In genomic region chr9:86580688-86581087, GRCh38 we compare ENCODE assay signal across 28 cellular contexts.
DNase-seq lines count a peak whose midpoint lies in the region; ATAC-seq and TF ChIP-seq lines count a peak whose summit lies in the region.
"Had no signal": no experiment of that assay in that cellular context is flagged by ENCODE, and none has a peak within 500 bp of the region (broad histone marks: within the 10 kb centered on the region; RNA-seq: fewer than 3 reads in every experiment).

No MANE protein-coding gene starts in this region.

- no peaks in the 10 kb centered on the region for H3K79me2 ChIP-seq in MM.1S (ENCODE audit: low read length)

- TF ChIP-seq CTCF in gastroesophageal sphincter (IDR thresholded peaks at IDR 0.05) (no peak), MM.1S (IDR thresholded peaks at IDR 0.05; ENCODE audit: low read length) (no peak)

- intact Hi-C loops in left ventricle myocardium superior (cut with micrococcal nuclease) (no loop called here), right cardiac atrium (cut with DNase I) (no loop called here)

- WGBS in right cardiac atrium, result 77% methylated on average over 6 of the region's 6 CpGs
- WGBS in gastroesophageal sphincter (ENCODE audit: low coverage in 1 of 2), 2 donors, result 80 to 85% methylated on average over 2 to 6 of the region's 6 CpGs

- H3F3A ChIP-seq in MM.1S (ENCODE audit: insufficient read depth, low read length), result no peaks in the 10 kb centered on the region

- no peaks in the 10 kb centered on the region for H4K20me1 ChIP-seq in MM.1S (ENCODE audit: insufficient read depth, low read length)

- DNase-seq in left ventricle myocardium superior (no peak), right cardiac atrium (no peak), NK-92 (lab: John Stamatoyannopoulos, UW; ENCODE audit: unreplicated experiment) (no peak), MM.1S (no peak), inferior parietal cortex (ENCODE audit: extremely low spot score) (no peak), COR-L47 (lab: John Stamatoyannopoulos, UW) (no peak)
- DNase-seq: activated CD4-positive, alpha-beta T cell treated with anti-CD3 and anti-CD28 coated beads for 4 hours; activated effector memory CD4-positive, alpha-beta T cell treated with Interleukin-2 at 50 U/mL for 16 hours; aorta; CD8-positive, alpha-beta T cell; DMS 273 treated with DMSO at 0.1 percent for 48 hours; natural killer cell; NCI-H1048; NCI-H1694; NCI-H2171; NCI-H510A; occipital lobe; psoas muscle; RPMI8226; substantia nigra; T1000; WERI-Rb-1 had no signal

- H3K36me3 ChIP-seq in gastroesophageal sphincter, result no peaks in the 10 kb centered on the region
- H3K36me3 ChIP-seq in rectal smooth muscle tissue (ENCODE audit: control insufficient read depth, insufficient read depth, low read length), result no peaks in the 10 kb centered on the region
- no peaks in the 10 kb centered on the region for H3K36me3 ChIP-seq in MM.1S (replicated peaks; ENCODE audit: insufficient read depth, low read length)
- H3K36me3 ChIP-seq: upper lobe of left lung, WERI-Rb-1 had no signal

- TF ChIP-seq EP300 in gastroesophageal sphincter (IDR thresholded peaks at IDR 0.05), result no peak

- H3K4me3 ChIP-seq in right cardiac atrium (ENCODE audit: low read length), result no peak overlapping the region
- no peak overlapping the region for H3K4me3 ChIP-seq in gastroesophageal sphincter
- no peak overlapping the region for H3K4me3 ChIP-seq in rectal smooth muscle tissue (ENCODE audit: low read length)
- no peak overlapping the region for H3K4me3 ChIP-seq in MM.1S (ENCODE audit: low read length)
- H3K4me3 ChIP-seq: A549, coronary artery, psoas muscle, upper lobe of left lung had no signal

- ATAC-seq in left ventricle myocardium superior (peak; percentile 13), right cardiac atrium (no peak), gastroesophageal sphincter (peak; percentile 34)
- ATAC-seq: A549; CD8-positive, alpha-beta T cell; natural killer cell; stimulated activated memory B cell treated with anti-CD40 and anti-IgM and Interleukin-4, amounts not matched to agents 10 μg/mL and 1 μg/mL and 100 μg/mL, for 72 hours had no signal

- H3K4me2 ChIP-seq in MM.1S (ENCODE audit: low read depth, low read length), result no peak overlapping the region
- H3K4me2 ChIP-seq: A549 had no signal

- H3K27me3 ChIP-seq in right cardiac atrium (ENCODE audit: control insufficient read depth, insufficient read depth) (no peaks in the 10 kb centered on the region), gastroesophageal sphincter (no peaks in the 10 kb centered on the region), rectal smooth muscle tissue (ENCODE audit: control insufficient read depth, insufficient read depth, low read length) (no peaks in the 10 kb centered on the region), MM.1S (replicated peaks; ENCODE audit: insufficient read depth, low read length) (no peaks in the 10 kb centered on the region)
- H3K27me3 ChIP-seq: upper lobe of left lung had no signal

- H3K4me1 ChIP-seq in right cardiac atrium (ENCODE audit: control insufficient read depth, insufficient read depth, low read length) (no peaks in the 10 kb centered on the region), gastroesophageal sphincter (peaks cover 0 to 20% (median 0%) of the 10 kb centered on the region in 3 donors), rectal smooth muscle tissue (ENCODE audit: control insufficient read depth, insufficient read depth, low read length) (peaks cover 6% of the 10 kb centered on the region), MM.1S (ENCODE audit: low read length) (no peaks in the 10 kb centered on the region)
- H3K4me1 ChIP-seq: A549, psoas muscle had no signal

- no peak overlapping the region for H2AFZ ChIP-seq in MM.1S (ENCODE audit: low read length)

- no peak overlapping the region for H3K9ac ChIP-seq in rectal smooth muscle tissue (ENCODE audit: low read length)
- H3K9ac ChIP-seq in MM.1S (ENCODE audit: low read length), result no peak overlapping the region

- TF ChIP-seq POLR2A in gastroesophageal sphincter (IDR thresholded peaks at IDR 0.05), result no peak

- H3K9me2 ChIP-seq in MM.1S (replicated peaks; ENCODE audit: insufficient read depth, low read length), result no peaks in the 10 kb centered on the region

- H3K27ac ChIP-seq in right cardiac atrium (ENCODE audit: low read length) (no peak overlapping the region), gastroesophageal sphincter (no peak overlapping the region), rectal smooth muscle tissue (ENCODE audit: low read depth, low read length) (peak overlapping the region; percentile 50), MM.1S (ENCODE audit: low read length) (no peak overlapping the region)
- H3K27ac ChIP-seq: A549, psoas muscle, upper lobe of left lung, WERI-Rb-1 had no signal

- H3K9me3 ChIP-seq in right cardiac atrium (ENCODE audit: control insufficient read depth, low read length) (no peaks in the 10 kb centered on the region), gastroesophageal sphincter (no peaks in the 10 kb centered on the region), MM.1S (replicated peaks; ENCODE audit: insufficient read depth, low read length) (no peaks in the 10 kb centered on the region)
- H3K9me3 ChIP-seq: A549, psoas muscle, upper lobe of left lung had no signal

Comparison
In these comparisons a context has a peak if more than half of its experiments do, and no peak if none do; other contexts are left out.
1. ATAC-seq: peak in left ventricle myocardium superior (single experiment) and gastroesophageal sphincter (single experiment); none in right cardiac atrium (0 of 2).